ENCODE assay signal across 26 cellular contexts in genomic region chr11:23797624-23798419, GRCh38.
"Had no signal": no experiment of that assay in that cellular context is flagged by ENCODE, and none has a peak within 500 bp of the region (broad histone marks: within the 10 kb centered on the region; RNA-seq: fewer than 3 reads in every experiment).

No MANE protein-coding gene starts in this region.

- H3K27me3 ChIP-seq: dorsolateral prefrontal cortex, esophagus muscularis mucosa, sigmoid colon had no signal

- H3K4me3 ChIP-seq: dorsolateral prefrontal cortex, esophagus muscularis mucosa, sigmoid colon had no signal

- H3K4me1 Mint-ChIP-seq: activated CD4-positive, alpha-beta T cell treated with anti-CD3 and anti-CD28 coated beads, Interleukin-2, amount 10 ng/mL, durations not matched to agents 7 days and 5 days; activated CD8-positive, alpha-beta memory T cell treated with anti-CD3 and anti-CD28 coated beads, Interleukin-2, amount 10 ng/mL, durations not matched to agents 7 days and 5 days; activated naive CD8-positive, alpha-beta T cell treated with anti-CD3 and anti-CD28 coated beads, Interleukin-2, amount 50 U/mL, for 24 hours; naive thymus-derived CD4-positive, alpha-beta T cell; stimulated activated naive B cell treated with anti-CD40 and anti-IgM and Interleukin-4, amounts not matched to agents 10 μg/mL and 1 μg/mL and 100 μg/mL, for 72 hours; T-cell had no signal

- H3K4me3 Mint-ChIP-seq: activated CD4-positive, alpha-beta T cell treated with anti-CD3 and anti-CD28 coated beads, Interleukin-2, amount 10 ng/mL, durations not matched to agents 7 days and 5 days; activated CD8-positive, alpha-beta memory T cell treated with anti-CD3 and anti-CD28 coated beads, Interleukin-2, amount 10 ng/mL, durations not matched to agents 7 days and 5 days; activated CD8-positive, alpha-beta T cell treated with anti-CD3 and anti-CD28 coated beads for 36 hours; activated naive CD8-positive, alpha-beta T cell treated with anti-CD3 and anti-CD28 coated beads, Interleukin-2, amount 50 U/mL, for 24 hours; activated T-helper 1 cell treated with anti-CD3 and anti-CD28 coated beads, Interleukin-12 subunit alpha, Interleukin-12 subunit beta, Interleukin-2, Interleukin-4 antibody, amounts not matched to agents 30 ng/mL and 10 ng/mL and 1 ng/mL, durations not matched to agents 14 hours and 24 hours and 36 hours; effector memory CD8-positive, alpha-beta T cell; naive thymus-derived CD4-positive, alpha-beta T cell; neural crest cell; stimulated activated naive B cell treated with anti-CD40 and anti-IgM and Interleukin-4, amounts not matched to agents 10 μg/mL and 1 μg/mL and 100 μg/mL, for 72 hours; T-cell; T-helper 2 cell treated with Interferon-gamma antibody and Interleukin-4, amounts not matched to agents 5 μg/mL and 100 μg/mL, for 36 hours; type B pancreatic cell had no signal

- H3K9me3 ChIP-seq: esophagus muscularis mucosa, sigmoid colon had no signal

- H3K27me3 Mint-ChIP-seq: activated CD4-positive, alpha-beta T cell treated with anti-CD3 and anti-CD28 coated beads, Interleukin-2, amount 10 ng/mL, durations not matched to agents 7 days and 5 days; activated CD8-positive, alpha-beta memory T cell treated with anti-CD3 and anti-CD28 coated beads, Interleukin-2, amount 10 ng/mL, durations not matched to agents 7 days and 5 days; activated CD8-positive, alpha-beta T cell treated with anti-CD3 and anti-CD28 coated beads for 36 hours; activated naive CD8-positive, alpha-beta T cell treated with anti-CD3 and anti-CD28 coated beads, Interleukin-2, amount 50 U/mL, for 24 hours; effector memory CD8-positive, alpha-beta T cell; naive thymus-derived CD4-positive, alpha-beta T cell; stimulated activated naive B cell treated with anti-CD40 and anti-IgM and Interleukin-4, amounts not matched to agents 10 μg/mL and 1 μg/mL and 100 μg/mL, for 72 hours; T-cell; type B pancreatic cell had no signal

- H3K36me3 Mint-ChIP-seq: activated CD8-positive, alpha-beta memory T cell treated with anti-CD3 and anti-CD28 coated beads, Interleukin-2, amount 10 ng/mL, durations not matched to agents 7 days and 5 days; naive thymus-derived CD4-positive, alpha-beta T cell; stimulated activated naive B cell treated with anti-CD40 and anti-IgM and Interleukin-4, amounts not matched to agents 10 μg/mL and 1 μg/mL and 100 μg/mL, for 72 hours; T-cell; type B pancreatic cell had no signal

- DNase-seq: activated CD4-positive, alpha-beta T cell treated with anti-CD3 and anti-CD28 coated beads, Interleukin-2, amount 10 ng/mL, durations not matched to agents 7 days and 5 days; activated CD4-positive, CD25-positive, alpha-beta regulatory T cell treated with anti-CD3 and anti-CD28 coated beads, Interleukin-2, amount 50 U/mL, for 72 hours; activated CD8-positive, alpha-beta memory T cell treated with anti-CD3 and anti-CD28 coated beads, Interleukin-2, amount 10 ng/mL, durations not matched to agents 7 days and 5 days; activated CD8-positive, alpha-beta T cell treated with anti-CD3 and anti-CD28 coated beads for 36 hours; activated gamma-delta T cell; activated naive CD4-positive, alpha-beta T cell treated with anti-CD3 and anti-CD28 coated beads, Interleukin-2, amount 50 U/mL, for 16 hours; activated naive CD8-positive, alpha-beta T cell treated with anti-CD3 and anti-CD28 coated beads, Interleukin-2, amount 50 U/mL, for 24 hours; central memory CD4-positive, alpha-beta T cell; dorsolateral prefrontal cortex; effector memory CD8-positive, alpha-beta T cell; glutamatergic neuron; hippocampal formation; naive thymus-derived CD4-positive, alpha-beta T cell; occipital lobe; retina; sigmoid colon; stimulated activated CD4-positive, alpha-beta T cell treated with anti-CD3 and anti-CD28 coated beads, Interleukin-2, amount 100 ng/mL, for 48 hours; stimulated activated CD8-positive, alpha-beta memory T cell treated with anti-CD3 and anti-CD28 coated beads, Interleukin-4, amount 100 ng/mL, for 48 hours; stimulated activated naive B cell treated with anti-CD40 and anti-IgM and Interleukin-4, amounts not matched to agents 10 μg/mL and 1 μg/mL and 100 μg/mL, for 72 hours; T-cell; WERI-Rb-1 had no signal

- ATAC-seq: activated CD8-positive, alpha-beta memory T cell treated with anti-CD3 and anti-CD28 coated beads, Interleukin-2, amount 10 ng/mL, durations not matched to agents 7 days and 5 days; activated CD8-positive, alpha-beta T cell treated with anti-CD3 and anti-CD28 coated beads for 36 hours; activated naive CD8-positive, alpha-beta T cell treated with anti-CD3 and anti-CD28 coated beads, Interleukin-2, amount 50 U/mL, for 24 hours; effector memory CD8-positive, alpha-beta T cell; naive thymus-derived CD4-positive, alpha-beta T cell; stimulated activated naive B cell treated with anti-CD40 and anti-IgM and Interleukin-4, amounts not matched to agents 10 μg/mL and 1 μg/mL and 100 μg/mL, for 72 hours; T-cell had no signal

- H3K36me3 ChIP-seq: esophagus muscularis mucosa, sigmoid colon, WERI-Rb-1 had no signal

- H3K27ac ChIP-seq: dorsolateral prefrontal cortex, esophagus muscularis mucosa, sigmoid colon, WERI-Rb-1 had no signal

- H3K9me3 Mint-ChIP-seq: activated CD4-positive, alpha-beta T cell treated with anti-CD3 and anti-CD28 coated beads, Interleukin-2, amount 10 ng/mL, durations not matched to agents 7 days and 5 days; activated CD8-positive, alpha-beta T cell treated with anti-CD3 and anti-CD28 coated beads for 36 hours; activated naive CD8-positive, alpha-beta T cell treated with anti-CD3 and anti-CD28 coated beads, Interleukin-2, amount 50 U/mL, for 24 hours; activated T-helper 1 cell treated with anti-CD3 and anti-CD28 coated beads, Interleukin-12 subunit alpha, Interleukin-12 subunit beta, Interleukin-2, Interleukin-4 antibody, amounts not matched to agents 30 ng/mL and 10 ng/mL and 1 ng/mL, durations not matched to agents 14 hours and 24 hours and 36 hours; T-helper 2 cell treated with Interferon-gamma antibody and Interleukin-4, amounts not matched to agents 5 μg/mL and 100 μg/mL, for 36 hours; type B pancreatic cell had no signal

- H3K27ac Mint-ChIP-seq: activated CD4-positive, alpha-beta T cell treated with anti-CD3 and anti-CD28 coated beads, Interleukin-2, amount 10 ng/mL, durations not matched to agents 7 days and 5 days; activated CD8-positive, alpha-beta memory T cell treated with anti-CD3 and anti-CD28 coated beads, Interleukin-2, amount 10 ng/mL, durations not matched to agents 7 days and 5 days; activated CD8-positive, alpha-beta T cell treated with anti-CD3 and anti-CD28 coated beads for 36 hours; activated naive CD8-positive, alpha-beta T cell treated with anti-CD3 and anti-CD28 coated beads, Interleukin-2, amount 50 U/mL, for 24 hours; activated T-helper 1 cell treated with anti-CD3 and anti-CD28 coated beads, Interleukin-12 subunit alpha, Interleukin-12 subunit beta, Interleukin-2, Interleukin-4 antibody, amounts not matched to agents 30 ng/mL and 10 ng/mL and 1 ng/mL, durations not matched to agents 14 hours and 24 hours and 36 hours; effector memory CD8-positive, alpha-beta T cell; naive thymus-derived CD4-positive, alpha-beta T cell; stimulated activated naive B cell treated with anti-CD40 and anti-IgM and Interleukin-4, amounts not matched to agents 10 μg/mL and 1 μg/mL and 100 μg/mL, for 72 hours; T-cell; T-helper 2 cell treated with Interferon-gamma antibody and Interleukin-4, amounts not matched to agents 5 μg/mL and 100 μg/mL, for 36 hours; type B pancreatic cell had no signal
